In genomic region chr11:83543918-83544491, GRCh38 we compare ENCODE assay signal across 1 cellular context.
TF ChIP-seq lines count a peak whose summit lies in the region.

No MANE protein-coding gene starts in this region.

TF ChIP-seq in SK-N-SH treated with all-trans-retinoic acid at 6 μM for 48 hours, 23 proteins besides CTCF, POLR2A, EP300 and RAD21 (continued from another document):
- TF ChIP-seq POU6F1 (CRISPR knock-in tag; IDR thresholded peaks at IDR 0.05; ENCODE audit: borderline replicate concordance, low read depth): no peak
